19 cellular contexts compared by ENCODE assay signal in genomic region chr15:85019815-85020590, GRCh38. TPM values are rescaled to one million over a fixed set of nuclear protein-coding genes. Genes with fewer than 3 reads are reported as not detected.
DNase-seq lines count a peak whose midpoint lies in the region; ATAC-seq and TF ChIP-seq lines count a peak whose summit lies in the region.
"Had no signal": no experiment of that assay in that cellular context is flagged by ENCODE, and none has a peak within 500 bp of the region (broad histone marks: within the 10 kb centered on the region; RNA-seq: fewer than 3 reads in every experiment).

No MANE protein-coding gene starts in this region.

- H3K27me3 ChIP-seq in endodermal cell (ENCODE audit: control insufficient read depth, insufficient read depth, low read length, poor library complexity, severe bottlenecking), result no peaks in the 10 kb centered on the region
- H3K27me3 ChIP-seq in gastroesophageal sphincter, result no peaks in the 10 kb centered on the region

- H3K9me3 Mint-ChIP-seq in Calu3 (ENCODE audit: low read depth, unreplicated experiment), result no peaks in the 10 kb centered on the region
- no peaks in the 10 kb centered on the region for H3K9me3 Mint-ChIP-seq in endodermal cell
- H3K9me3 Mint-ChIP-seq: activated CD4-positive, alpha-beta T cell treated with anti-CD3 and anti-CD28 coated beads, Interleukin-2, amount 10 ng/mL, durations not matched to agents 7 days and 5 days had no signal

- H3K9ac ChIP-seq in endodermal cell (ENCODE audit: extremely low read depth, low read length, poor library complexity, severe bottlenecking), result no peak overlapping the region

- no TSS peak for BruUV-seq in Calu3 (replicated peaks; lab: Mats Ljungman, UMichigan)

- H3K27ac ChIP-seq in endodermal cell (ENCODE audit: low read depth, low read length) (no peak overlapping the region), gastroesophageal sphincter (no peak overlapping the region)
- H3K27ac ChIP-seq: RWPE1 had no signal

- TF ChIP-seq POLR2A in gastroesophageal sphincter (IDR thresholded peaks at IDR 0.05), result no peak

- peaks cover 45% of the 10 kb centered on the region for H3K4me1 Mint-ChIP-seq in Calu3 (ENCODE audit: low read depth, unreplicated experiment)
- peaks cover 13% of the 10 kb centered on the region for H3K4me1 Mint-ChIP-seq in endodermal cell

- peak; percentile 74 for ATAC-seq in GM19463 (IDR thresholded peaks at IDR 0.05; ENCODE audit: unreplicated experiment)
- ATAC-seq in HG02852 (IDR thresholded peaks at IDR 0.05; ENCODE audit: unreplicated experiment), result no peak
- no peak for ATAC-seq in gastroesophageal sphincter
- ATAC-seq: T-helper 17 cell had no signal

- H3K27ac Mint-ChIP-seq in Calu3 (ENCODE audit: unreplicated experiment) (peak overlapping the region; percentile 63), endodermal cell (peak overlapping the region; percentile 10)
- H3K27ac Mint-ChIP-seq: activated CD4-positive, alpha-beta T cell treated with anti-CD3 and anti-CD28 coated beads, Interleukin-2, amount 10 ng/mL, durations not matched to agents 7 days and 5 days; T-helper 17 cell; type B pancreatic cell had no signal

- CTCF ChIA-PET in Calu3 (lab: Charles Lee), result interaction anchor here (0.7 kb wide), 1 partner anchor 24 kb away, joined by 3 read pairs; no protein-coding TSS in a partner anchor

- TF ChIP-seq CTCF in Calu3 (IDR thresholded peaks at IDR 0.05; ENCODE audit: unreplicated experiment) (no peak), endodermal cell (conservative IDR thresholded peaks at IDR 0.05) (no peak), gastroesophageal sphincter (IDR thresholded peaks at IDR 0.05) (no peak)

- H3K9me3 ChIP-seq in endodermal cell (ENCODE audit: control insufficient read depth, low read length) (no peaks in the 10 kb centered on the region), gastroesophageal sphincter (no peaks in the 10 kb centered on the region)

- WGBS in endodermal cell (ENCODE audit: insufficient coverage in 1 of 2, insufficient read length in 1 of 2), 2 experiments, result 82 to 90% methylated on average over 6 to 14 of the region's 15 CpGs
- 93 to 100% methylated on average over 4 to 9 of the region's 15 CpGs for WGBS in gastroesophageal sphincter (ENCODE audit: low coverage in 1 of 2), 2 donors

- H3K4me3 Mint-ChIP-seq in Calu3 (ENCODE audit: low read depth, unreplicated experiment) (no peak overlapping the region), endodermal cell (no peak overlapping the region)
- H3K4me3 Mint-ChIP-seq: activated CD4-positive, alpha-beta T cell treated with anti-CD3 and anti-CD28 coated beads, Interleukin-2, amount 10 ng/mL, durations not matched to agents 7 days and 5 days; T-helper 17 cell; type B pancreatic cell had no signal

- H3K27me3 Mint-ChIP-seq in Calu3 (ENCODE audit: unreplicated experiment), result no peaks in the 10 kb centered on the region
- H3K27me3 Mint-ChIP-seq in endodermal cell (ENCODE audit: insufficient read depth), result no peaks in the 10 kb centered on the region
- H3K27me3 Mint-ChIP-seq: activated CD4-positive, alpha-beta T cell treated with anti-CD3 and anti-CD28 coated beads, Interleukin-2, amount 10 ng/mL, durations not matched to agents 7 days and 5 days; T-helper 17 cell; type B pancreatic cell had no signal

- H3K4me1 ChIP-seq in endodermal cell (ENCODE audit: control insufficient read depth, insufficient read depth, low read length) (peaks cover 3% of the 10 kb centered on the region), gastroesophageal sphincter (peaks cover 1 to 55% (median 2%) of the 10 kb centered on the region in 3 donors)

- TF ChIP-seq EP300 in gastroesophageal sphincter (IDR thresholded peaks at IDR 0.05), result no peak

- no peaks in the 10 kb centered on the region for H3K36me3 Mint-ChIP-seq in Calu3 (ENCODE audit: insufficient read depth, unreplicated experiment)
- H3K36me3 Mint-ChIP-seq in endodermal cell (ENCODE audit: low read depth), result no peaks in the 10 kb centered on the region

- no peaks in the 10 kb centered on the region for H3K36me3 ChIP-seq in endodermal cell (ENCODE audit: control insufficient read depth, insufficient read depth, low read length)
- no peaks in the 10 kb centered on the region for H3K36me3 ChIP-seq in gastroesophageal sphincter

- DNase-seq in Calu3 (no peak), HT1080 (ENCODE audit: low read depth) (peak; percentile 74), endodermal cell (no peak), NCI-H2227 (lab: John Stamatoyannopoulos, UW; ENCODE audit: unreplicated experiment) (no peak), kidney glomerular epithelial cell (lab: John Stamatoyannopoulos, UW) (no peak)
- DNase-seq: activated CD4-positive, alpha-beta T cell treated with anti-CD3 and anti-CD28 coated beads, Interleukin-2, amount 10 ng/mL, durations not matched to agents 7 days and 5 days; activated gamma-delta T cell treated with Interleukin-2 at 50 U/mL for 16 hours; central memory CD4-positive, alpha-beta T cell; head of caudate nucleus; kidney; NCI-H187; NCI-H748 treated with DMSO at 0.1 percent for 48 hours; stimulated activated CD4-positive, alpha-beta T cell treated with anti-CD3 and anti-CD28 coated beads, Interleukin-2, amount 100 ng/mL, for 24 hours; T-helper 17 cell had no signal

- H3K4me3 ChIP-seq in endodermal cell (ENCODE audit: low read length), result no peak overlapping the region
- no peak overlapping the region for H3K4me3 ChIP-seq in gastroesophageal sphincter

- intact Hi-C loops in Calu3 (cut with micrococcal nuclease; ENCODE audit: unreplicated experiment), result no loop called here

RNA-seq across cellular contexts. Expression of gene PDE8A, which starts 38.3 kb away (rescaled TPM):
- total RNA-seq in Calu3 (2022) (65.9 and 66.5 TPM in 2 replicates), endodermal cell (10 to 100 TPM; 14.8 to 15.2 TPM), gastroesophageal sphincter (10 to 100 TPM; 34.6 to 73.2 (median 56.2) TPM)
- total RNA-seq in HT1080 (2014; rRNA removed; shearing (Covaris generic)), result 25.1 and 26.8 TPM in 2 replicates
- 27.3 and 41.7 TPM in 2 replicates for polyA plus RNA-seq in HT1080 (2015; cell fraction: cytosol; rRNA removed)
- polyA plus RNA-seq in HT1080 (2015; cell fraction: nucleus; rRNA removed), result 84.8 and 91.8 TPM in 2 replicates
- 4.8 TPM for polyA plus RNA-seq in endodermal cell (2013, experiment 1 of 2)
- 5.3 TPM for polyA plus RNA-seq in endodermal cell (2013, experiment 2 of 2)
